In the genomic region with DNA sequence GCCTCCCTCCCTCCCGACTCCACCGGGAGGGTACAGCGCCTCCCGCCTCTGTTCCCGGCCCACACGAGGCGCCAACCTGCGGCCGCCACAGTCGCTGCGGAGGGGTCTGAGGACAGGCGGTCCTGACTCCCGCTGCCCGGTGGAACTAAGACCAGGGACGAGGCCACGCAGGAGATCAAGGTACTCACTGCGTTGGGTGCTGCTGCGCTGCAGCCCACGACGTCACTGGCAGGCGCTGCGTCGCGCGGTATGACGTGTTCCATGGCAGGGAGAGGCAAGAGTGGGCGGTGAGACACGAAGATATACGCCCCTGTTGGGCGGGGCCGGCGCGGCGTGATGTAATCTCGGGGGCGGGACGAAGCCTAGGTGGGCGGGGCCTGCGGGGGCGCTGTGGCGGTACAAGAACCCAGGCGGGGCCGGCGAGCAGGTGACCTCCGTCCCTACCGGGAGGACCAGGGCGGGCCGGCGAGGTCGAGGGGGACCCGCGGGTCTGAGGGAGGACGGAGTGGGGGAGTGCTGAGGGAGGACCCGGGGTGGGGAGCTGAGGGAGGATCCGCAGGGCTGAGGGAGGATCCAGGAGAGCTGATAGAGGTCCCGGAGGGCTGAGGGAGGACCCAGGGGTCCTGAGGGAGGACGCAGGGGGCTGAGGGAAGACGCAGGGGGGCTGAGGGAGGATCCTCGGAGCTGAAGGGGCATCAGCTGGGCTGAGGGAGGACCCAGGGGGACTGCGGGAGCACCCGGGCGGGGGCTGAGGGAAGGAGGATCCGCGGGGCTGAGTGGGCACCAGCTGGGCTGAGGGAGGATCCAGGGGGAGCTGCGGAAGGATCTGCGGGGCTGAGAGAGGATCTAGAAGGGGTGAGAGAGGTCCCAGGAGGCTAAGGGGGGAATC, we compare ENCODE assay signal across 1 cellular context.
TF ChIP-seq lines count a peak whose summit lies in the region.

A gene (minus strand): TSS at position 227 of the 889 bp plus-strand sequence. CDS start 1,039 bp downstream, outside the sequence.

TF ChIP-seq in GM12878, 131 proteins besides CTCF, POLR2A, EP300 and RAD21 (continued from another document):
- TF ChIP-seq PAX5 (IDR thresholded peaks at IDR 0.05; ENCODE audit: borderline replicate concordance, low read depth, low read length) (peak; percentile 20; the same call in 1 of the 2 replicates), POU2F2 (IDR thresholded peaks at IDR 0.05; ENCODE audit: borderline replicate concordance, low read depth, low read length) (peak; percentile 26; the same call in 1 of the 3 replicates), TCF3 (IDR thresholded peaks at IDR 0.05; ENCODE audit: borderline replicate concordance, insufficient read depth, low read depth, low read length) (0 out of 2 replicates have a peak, but pooled peaks have one; percentile 13), PML (IDR thresholded peaks at IDR 0.05; ENCODE audit: low read length) (peak; percentile 91; the same call in 1 of the 2 replicates), HCFC1 (IDR thresholded peaks at IDR 0.05; ENCODE audit: low read length) (peak; percentile 85), POLR2AphosphoS5 (IDR thresholded peaks at IDR 0.05; ENCODE audit: low read length) (peak; percentile 93), HDAC6 (IDR thresholded peaks at IDR 0.05; ENCODE audit: unreplicated experiment) (peak; percentile 44), CREB1 (IDR thresholded peaks at IDR 0.05; ENCODE audit: low read depth) (peak; percentile 100), NFXL1 (IDR thresholded peaks at IDR 0.05; ENCODE audit: borderline replicate concordance) (peak; percentile 99), JUND (IDR thresholded peaks at IDR 0.05; ENCODE audit: low read depth, low read length) (peak; percentile 42; the same call in 1 of the 2 replicates), SMAD5 (IDR thresholded peaks at IDR 0.05; ENCODE audit: low read depth) (peak; percentile 64), STAT1 (conservative IDR thresholded peaks at IDR 0.05) (0 out of 2 replicates have a peak, but pooled peaks have one; percentile 72), EED (IDR thresholded peaks at IDR 0.05; ENCODE audit: low read depth) (peak; percentile 39; the same call in 1 of the 2 replicates), JUNB (IDR thresholded peaks at IDR 0.05) (no peak), SMAD1 (IDR thresholded peaks at IDR 0.05; ENCODE audit: low read depth, partially characterized antibody) (no peak), KLF5 (IDR thresholded peaks at IDR 0.05; ENCODE audit: partially characterized antibody) (peak; percentile 57), POLR2AphosphoS2 (IDR thresholded peaks at IDR 0.05; ENCODE audit: low read depth, low read length) (peak; percentile 82), FOXK2 (IDR thresholded peaks at IDR 0.05) (peak; percentile 63; the same call in 1 of the 2 replicates)
- TF ChIP-seq, protein P1, sequence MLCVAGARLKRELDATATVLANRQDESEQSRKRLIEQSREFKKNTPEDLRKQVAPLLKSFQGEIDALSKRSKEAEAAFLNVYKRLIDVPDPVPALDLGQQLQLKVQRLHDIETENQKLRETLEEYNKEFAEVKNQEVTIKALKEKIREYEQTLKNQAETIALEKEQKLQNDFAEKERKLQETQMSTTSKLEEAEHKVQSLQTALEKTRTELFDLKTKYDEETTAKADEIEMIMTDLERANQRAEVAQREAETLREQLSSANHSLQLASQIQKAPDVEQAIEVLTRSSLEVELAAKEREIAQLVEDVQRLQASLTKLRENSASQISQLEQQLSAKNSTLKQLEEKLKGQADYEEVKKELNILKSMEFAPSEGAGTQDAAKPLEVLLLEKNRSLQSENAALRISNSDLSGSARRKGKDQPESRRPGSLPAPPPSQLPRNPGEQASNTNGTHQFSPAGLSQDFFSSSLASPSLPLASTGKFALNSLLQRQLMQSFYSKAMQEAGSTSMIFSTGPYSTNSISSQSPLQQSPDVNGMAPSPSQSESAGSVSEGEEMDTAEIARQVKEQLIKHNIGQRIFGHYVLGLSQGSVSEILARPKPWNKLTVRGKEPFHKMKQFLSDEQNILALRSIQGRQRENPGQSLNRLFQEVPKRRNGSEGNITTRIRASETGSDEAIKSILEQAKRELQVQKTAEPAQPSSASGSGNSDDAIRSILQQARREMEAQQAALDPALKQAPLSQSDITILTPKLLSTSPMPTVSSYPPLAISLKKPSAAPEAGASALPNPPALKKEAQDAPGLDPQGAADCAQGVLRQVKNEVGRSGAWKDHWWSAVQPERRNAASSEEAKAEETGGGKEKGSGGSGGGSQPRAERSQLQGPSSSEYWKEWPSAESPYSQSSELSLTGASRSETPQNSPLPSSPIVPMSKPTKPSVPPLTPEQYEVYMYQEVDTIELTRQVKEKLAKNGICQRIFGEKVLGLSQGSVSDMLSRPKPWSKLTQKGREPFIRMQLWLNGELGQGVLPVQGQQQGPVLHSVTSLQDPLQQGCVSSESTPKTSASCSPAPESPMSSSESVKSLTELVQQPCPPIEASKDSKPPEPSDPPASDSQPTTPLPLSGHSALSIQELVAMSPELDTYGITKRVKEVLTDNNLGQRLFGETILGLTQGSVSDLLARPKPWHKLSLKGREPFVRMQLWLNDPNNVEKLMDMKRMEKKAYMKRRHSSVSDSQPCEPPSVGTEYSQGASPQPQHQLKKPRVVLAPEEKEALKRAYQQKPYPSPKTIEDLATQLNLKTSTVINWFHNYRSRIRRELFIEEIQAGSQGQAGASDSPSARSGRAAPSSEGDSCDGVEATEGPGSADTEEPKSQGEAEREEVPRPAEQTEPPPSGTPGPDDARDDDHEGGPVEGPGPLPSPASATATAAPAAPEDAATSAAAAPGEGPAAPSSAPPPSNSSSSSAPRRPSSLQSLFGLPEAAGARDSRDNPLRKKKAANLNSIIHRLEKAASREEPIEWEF (IDR thresholded peaks at IDR 0.05; ENCODE audit: insufficient replicate concordance, low read depth, low read length): no peak
- TF ChIP-seq, protein P2, sequence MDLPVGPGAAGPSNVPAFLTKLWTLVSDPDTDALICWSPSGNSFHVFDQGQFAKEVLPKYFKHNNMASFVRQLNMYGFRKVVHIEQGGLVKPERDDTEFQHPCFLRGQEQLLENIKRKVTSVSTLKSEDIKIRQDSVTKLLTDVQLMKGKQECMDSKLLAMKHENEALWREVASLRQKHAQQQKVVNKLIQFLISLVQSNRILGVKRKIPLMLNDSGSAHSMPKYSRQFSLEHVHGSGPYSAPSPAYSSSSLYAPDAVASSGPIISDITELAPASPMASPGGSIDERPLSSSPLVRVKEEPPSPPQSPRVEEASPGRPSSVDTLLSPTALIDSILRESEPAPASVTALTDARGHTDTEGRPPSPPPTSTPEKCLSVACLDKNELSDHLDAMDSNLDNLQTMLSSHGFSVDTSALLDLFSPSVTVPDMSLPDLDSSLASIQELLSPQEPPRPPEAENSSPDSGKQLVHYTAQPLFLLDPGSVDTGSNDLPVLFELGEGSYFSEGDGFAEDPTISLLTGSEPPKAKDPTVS (IDR thresholded peaks at IDR 0.05; ENCODE audit: low read depth, low read length): peak; percentile 21; the same call in 1 of the 2 replicates
- TF ChIP-seq, protein P3, sequence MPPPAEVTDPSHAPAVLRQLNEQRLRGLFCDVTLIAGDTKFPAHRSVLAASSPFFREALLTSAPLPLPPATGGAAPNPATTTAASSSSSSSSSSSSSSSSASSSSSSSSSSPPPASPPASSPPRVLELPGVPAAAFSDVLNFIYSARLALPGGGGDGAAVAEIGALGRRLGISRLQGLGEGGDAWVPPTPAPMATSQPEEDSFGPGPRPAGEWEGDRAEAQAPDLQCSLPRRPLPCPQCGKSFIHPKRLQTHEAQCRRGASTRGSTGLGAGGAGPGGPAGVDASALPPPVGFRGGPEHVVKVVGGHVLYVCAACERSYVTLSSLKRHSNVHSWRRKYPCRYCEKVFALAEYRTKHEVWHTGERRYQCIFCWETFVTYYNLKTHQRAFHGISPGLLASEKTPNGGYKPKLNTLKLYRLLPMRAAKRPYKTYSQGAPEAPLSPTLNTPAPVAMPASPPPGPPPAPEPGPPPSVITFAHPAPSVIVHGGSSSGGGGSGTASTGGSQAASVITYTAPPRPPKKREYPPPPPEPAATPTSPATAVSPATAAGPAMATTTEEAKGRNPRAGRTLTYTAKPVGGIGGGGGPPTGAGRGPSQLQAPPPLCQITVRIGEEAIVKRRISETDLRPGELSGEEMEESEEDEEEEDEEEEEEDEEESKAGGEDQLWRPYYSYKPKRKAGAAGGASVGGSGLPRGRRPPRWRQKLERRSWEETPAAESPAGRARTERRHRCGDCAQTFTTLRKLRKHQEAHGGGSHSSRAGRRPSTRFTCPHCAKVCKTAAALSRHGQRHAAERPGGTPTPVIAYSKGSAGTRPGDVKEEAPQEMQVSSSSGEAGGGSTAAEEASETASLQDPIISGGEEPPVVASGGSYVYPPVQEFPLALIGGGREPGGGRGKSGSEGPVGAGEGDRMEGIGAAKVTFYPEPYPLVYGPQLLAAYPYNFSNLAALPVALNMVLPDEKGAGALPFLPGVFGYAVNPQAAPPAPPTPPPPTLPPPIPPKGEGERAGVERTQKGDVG (CRISPR knock-in tag; IDR thresholded peaks at IDR 0.05): no peak
- TF ChIP-seq, protein P4, sequence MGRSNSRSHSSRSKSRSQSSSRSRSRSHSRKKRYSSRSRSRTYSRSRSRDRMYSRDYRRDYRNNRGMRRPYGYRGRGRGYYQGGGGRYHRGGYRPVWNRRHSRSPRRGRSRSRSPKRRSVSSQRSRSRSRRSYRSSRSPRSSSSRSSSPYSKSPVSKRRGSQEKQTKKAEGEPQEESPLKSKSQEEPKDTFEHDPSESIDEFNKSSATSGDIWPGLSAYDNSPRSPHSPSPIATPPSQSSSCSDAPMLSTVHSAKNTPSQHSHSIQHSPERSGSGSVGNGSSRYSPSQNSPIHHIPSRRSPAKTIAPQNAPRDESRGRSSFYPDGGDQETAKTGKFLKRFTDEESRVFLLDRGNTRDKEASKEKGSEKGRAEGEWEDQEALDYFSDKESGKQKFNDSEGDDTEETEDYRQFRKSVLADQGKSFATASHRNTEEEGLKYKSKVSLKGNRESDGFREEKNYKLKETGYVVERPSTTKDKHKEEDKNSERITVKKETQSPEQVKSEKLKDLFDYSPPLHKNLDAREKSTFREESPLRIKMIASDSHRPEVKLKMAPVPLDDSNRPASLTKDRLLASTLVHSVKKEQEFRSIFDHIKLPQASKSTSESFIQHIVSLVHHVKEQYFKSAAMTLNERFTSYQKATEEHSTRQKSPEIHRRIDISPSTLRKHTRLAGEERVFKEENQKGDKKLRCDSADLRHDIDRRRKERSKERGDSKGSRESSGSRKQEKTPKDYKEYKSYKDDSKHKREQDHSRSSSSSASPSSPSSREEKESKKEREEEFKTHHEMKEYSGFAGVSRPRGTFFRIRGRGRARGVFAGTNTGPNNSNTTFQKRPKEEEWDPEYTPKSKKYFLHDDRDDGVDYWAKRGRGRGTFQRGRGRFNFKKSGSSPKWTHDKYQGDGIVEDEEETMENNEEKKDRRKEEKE (IDR thresholded peaks at IDR 0.05): peak; percentile 55; the same call in 1 of the 2 replicates
- TF ChIP-seq, protein P5, sequence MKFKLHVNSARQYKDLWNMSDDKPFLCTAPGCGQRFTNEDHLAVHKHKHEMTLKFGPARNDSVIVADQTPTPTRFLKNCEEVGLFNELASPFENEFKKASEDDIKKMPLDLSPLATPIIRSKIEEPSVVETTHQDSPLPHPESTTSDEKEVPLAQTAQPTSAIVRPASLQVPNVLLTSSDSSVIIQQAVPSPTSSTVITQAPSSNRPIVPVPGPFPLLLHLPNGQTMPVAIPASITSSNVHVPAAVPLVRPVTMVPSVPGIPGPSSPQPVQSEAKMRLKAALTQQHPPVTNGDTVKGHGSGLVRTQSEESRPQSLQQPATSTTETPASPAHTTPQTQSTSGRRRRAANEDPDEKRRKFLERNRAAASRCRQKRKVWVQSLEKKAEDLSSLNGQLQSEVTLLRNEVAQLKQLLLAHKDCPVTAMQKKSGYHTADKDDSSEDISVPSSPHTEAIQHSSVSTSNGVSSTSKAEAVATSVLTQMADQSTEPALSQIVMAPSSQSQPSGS (IDR thresholded peaks at IDR 0.05; ENCODE audit: low read length): no peak
